ENCODE assay signal across 32 cellular contexts in genomic region chr4:2337896-2338295, GRCh38.
DNase-seq lines count a peak whose midpoint lies in the region; ATAC-seq and TF ChIP-seq lines count a peak whose summit lies in the region.
"Had no signal": no experiment of that assay in that cellular context is flagged by ENCODE, and none has a peak within 500 bp of the region (broad histone marks: within the 10 kb centered on the region; RNA-seq: fewer than 3 reads in every experiment).

No MANE protein-coding gene starts in this region.

- no peak overlapping the region for H2BK12ac ChIP-seq in H9 (ENCODE audit: insufficient read length, low read depth, low read length)

- no peak overlapping the region for H3K18ac ChIP-seq in H9 (ENCODE audit: insufficient read length, low read depth, low read length)

- DNase-seq in activated CD8-positive, alpha-beta memory T cell treated with anti-CD3 and anti-CD28 coated beads for 24 hours, result peak; percentile 37
- DNase-seq in activated CD8-positive, alpha-beta memory T cell treated with anti-CD3 and anti-CD28 coated beads, Interleukin-2, amount 50 U/mL, for 4 hours, result no peak
- DNase-seq in H9 (peak; percentile 7), endothelial cell (ENCODE audit: low spot score) (peak; percentile 2), osteocyte (ENCODE audit: extremely low spot score, unreplicated experiment) (peak; percentile 80), LoVo (ENCODE audit: low spot score) (no peak), kidney tubule cell (ENCODE audit: low spot score) (no peak)
- DNase-seq: activated CD4-positive, alpha-beta memory T cell treated with anti-CD3 and anti-CD28 coated beads for 36 hours; activated effector memory CD4-positive, alpha-beta T cell treated with Interleukin-2 at 50 U/mL for 16 hours; Caco-2; GOT3; KG1; left colon; mesenchymal stem cell; MM.1S; NCI-H2029; NCI-H524 treated with DMSO at 0.1 percent for 48 hours; NK-92 treated with Interleukin-12 subunit alpha and Interleukin-12 subunit beta, amount 100 ng/mL, for 24 hours; SK-N-SH; stimulated activated CD4-positive, alpha-beta T cell treated with anti-CD3 and anti-CD28 coated beads, Interleukin-4, amount 100 ng/mL, for 1 hour had no signal

- H2AK5ac ChIP-seq in H9 (ENCODE audit: insufficient read length, low read length), result no peak overlapping the region

- TF ChIP-seq CTCF in H9 (conservative IDR thresholded peaks at IDR 0.05) (no peak), endothelial cell (IDR thresholded peaks at IDR 0.05; ENCODE audit: unreplicated experiment) (no peak), osteocyte (IDR thresholded peaks at IDR 0.05) (no peak)

- H3K36me3 Mint-ChIP-seq in H9 (ENCODE audit: insufficient read depth in 1 of 3, low read depth in 3 of 3), result no peaks in the 10 kb centered on the region; a peak in 3 of 7 replicates
- H3K36me3 Mint-ChIP-seq in endothelial cell (ENCODE audit: low read depth, unreplicated experiment), result peaks cover 6% of the 10 kb centered on the region
- no peaks in the 10 kb centered on the region for H3K36me3 Mint-ChIP-seq in osteocyte (ENCODE audit: unreplicated experiment)

- H3K9ac ChIP-seq in H9 (ENCODE audit: extremely low read depth, insufficient read length, low read length), result no peak overlapping the region
- H3K9ac ChIP-seq: SK-N-SH had no signal

- H3K27me3 Mint-ChIP-seq in H9 (ENCODE audit: low read depth) (peaks cover 1% of the 10 kb centered on the region; the same call in 1 of the 2 replicates), endothelial cell (ENCODE audit: unreplicated experiment) (peaks cover 2% of the 10 kb centered on the region), osteocyte (ENCODE audit: unreplicated experiment) (peaks cover under 1% of the 10 kb centered on the region)
- H3K27me3 Mint-ChIP-seq: activated CD4-positive, alpha-beta memory T cell treated with anti-CD3 and anti-CD28 coated beads for 36 hours had no signal

- no peak overlapping the region for H4K8ac ChIP-seq in H9 (replicated peaks; ENCODE audit: insufficient read length, low read depth, low read length)

- no peak overlapping the region for H2BK120ac ChIP-seq in H9 (ENCODE audit: low read depth, low read length, poor library complexity, severe bottlenecking)

- H3K4me1 Mint-ChIP-seq in H9 (peaks cover 4 to 15% of the 10 kb centered on the region in 2 experiments), endothelial cell (ENCODE audit: unreplicated experiment) (peaks cover 4% of the 10 kb centered on the region), osteocyte (ENCODE audit: unreplicated experiment) (no peaks in the 10 kb centered on the region)

- no peak overlapping the region for H4K5ac ChIP-seq in H9 (ENCODE audit: insufficient read length, low read depth, low read length)

- H3K14ac ChIP-seq in H9 (ENCODE audit: insufficient read depth, low read length), result no peak overlapping the region; the same call in 1 of the 2 replicates

- no peaks in the 10 kb centered on the region for H3K27me3 ChIP-seq in H9 (ENCODE audit: insufficient read depth, low read length)
- H3K27me3 ChIP-seq: dorsolateral prefrontal cortex, gastroesophageal sphincter, hepatocyte, tibial artery, vagina had no signal

- no peak overlapping the region for H3K23ac ChIP-seq in H9 (ENCODE audit: insufficient read length, low read depth, low read length)

- no peak overlapping the region for H3K4me2 ChIP-seq in H9 (ENCODE audit: insufficient read depth, insufficient read length, low read length)
- H3K4me2 ChIP-seq: hepatocyte, SK-N-SH had no signal

- no peak overlapping the region for H3K4me3 Mint-ChIP-seq in H9
- no peak overlapping the region for H3K4me3 Mint-ChIP-seq in endothelial cell (ENCODE audit: unreplicated experiment)
- no peak overlapping the region for H3K4me3 Mint-ChIP-seq in osteocyte (ENCODE audit: unreplicated experiment)
- H3K4me3 Mint-ChIP-seq: activated CD4-positive, alpha-beta memory T cell treated with anti-CD3 and anti-CD28 coated beads for 36 hours; T-helper 1 cell treated with Interleukin-12 subunit alpha and Interleukin-12 subunit beta and Interleukin-4 antibody, amounts not matched to agents 30 μg/mL and 1 μg/mL, for 36 hours had no signal

- H2BK20ac ChIP-seq in H9 (ENCODE audit: low read depth, low read length, poor library complexity, severe bottlenecking), result no peak overlapping the region

- no peaks in the 10 kb centered on the region for H3K4me1 ChIP-seq in H9 (ENCODE audit: insufficient read depth, low read length)
- H3K4me1 ChIP-seq: Caco-2, gastroesophageal sphincter, prostate gland, tibial artery, vagina had no signal

- no peak overlapping the region for H4K91ac ChIP-seq in H9 (ENCODE audit: insufficient read length, low read depth, low read length)

- H3T11ph ChIP-seq in H9 (ENCODE audit: low read length), result no peak overlapping the region

- no peak overlapping the region for H3K4ac ChIP-seq in H9 (ENCODE audit: low read depth, low read length)

- WGBS in H9 (ENCODE audit: extremely low coverage, insufficient read length, low lambda C conversion rate), result no CpG with 5 or more reads among the region's 13 CpGs

- no peak overlapping the region for H3K27ac Mint-ChIP-seq in H9
- no peak overlapping the region for H3K27ac Mint-ChIP-seq in endothelial cell (ENCODE audit: unreplicated experiment)
- H3K27ac Mint-ChIP-seq in osteocyte (ENCODE audit: unreplicated experiment), result no peak overlapping the region
- H3K27ac Mint-ChIP-seq: activated CD4-positive, alpha-beta memory T cell treated with anti-CD3 and anti-CD28 coated beads for 36 hours; T-helper 1 cell treated with Interleukin-12 subunit alpha and Interleukin-12 subunit beta and Interleukin-4 antibody, amounts not matched to agents 30 μg/mL and 1 μg/mL, for 36 hours had no signal

- H3K27ac ChIP-seq in H9 (ENCODE audit: insufficient read length, low read depth, low read length), result no peak overlapping the region
- H3K27ac ChIP-seq: C4-2B, gastroesophageal sphincter, hepatocyte, neutrophil, prostate gland, tibial artery, vagina had no signal

- H2AFZ ChIP-seq in H9 (ENCODE audit: low read length), result no peak overlapping the region
- H2AFZ ChIP-seq: hepatocyte had no signal

- no peak for ATAC-seq in HG02588 (IDR thresholded peaks at IDR 0.05; ENCODE audit: unreplicated experiment)
- ATAC-seq: activated CD4-positive, CD25-positive, alpha-beta regulatory T cell treated with anti-CD3 and anti-CD28 coated beads, Interleukin-2, amount 50 U/mL, for 24 hours; gastroesophageal sphincter; left colon; sciatic nerve had no signal

- H3K79me1 ChIP-seq in H9 (ENCODE audit: insufficient read depth, low read depth, low read length, poor library complexity, severe bottlenecking), result no peaks in the 10 kb centered on the region

- H2BK5ac ChIP-seq in H9 (ENCODE audit: insufficient read length, low read length), result no peak overlapping the region

- no peaks in the 10 kb centered on the region for H4K20me1 ChIP-seq in H9 (ENCODE audit: control insufficient read depth, insufficient read depth, insufficient read length)

- H3K9me3 Mint-ChIP-seq in H9 (no peaks in the 10 kb centered on the region; a peak in 1 of 5 replicates), endothelial cell (ENCODE audit: unreplicated experiment) (no peaks in the 10 kb centered on the region), osteocyte (ENCODE audit: unreplicated experiment) (no peaks in the 10 kb centered on the region)
- H3K9me3 Mint-ChIP-seq: activated CD4-positive, alpha-beta memory T cell treated with anti-CD3 and anti-CD28 coated beads for 36 hours; T-helper 1 cell treated with Interleukin-12 subunit alpha and Interleukin-12 subunit beta and Interleukin-4 antibody, amounts not matched to agents 30 μg/mL and 1 μg/mL, for 36 hours had no signal

- no peak overlapping the region for H3K56ac ChIP-seq in H9 (ENCODE audit: insufficient read length, low read depth, low read length)

- no peaks in the 10 kb centered on the region for H3K23me2 ChIP-seq in H9 (ENCODE audit: insufficient read length, low read depth, low read length, poor library complexity, severe bottlenecking)

- H2BK15ac ChIP-seq in H9 (ENCODE audit: low read depth, low read length), result no peak overlapping the region

- no peaks in the 10 kb centered on the region for H3K79me2 ChIP-seq in H9 (ENCODE audit: insufficient read depth, low read length)
- H3K79me2 ChIP-seq: hepatocyte had no signal

- H3K9me3 ChIP-seq in H9 (ENCODE audit: control insufficient read depth, low read depth, low read length), result no peaks in the 10 kb centered on the region
- H3K9me3 ChIP-seq: Caco-2, gastroesophageal sphincter, neutrophil, prostate gland, SK-N-SH, tibial artery, vagina had no signal

Comparison
In these comparisons a context has a peak if more than half of its experiments do, and no peak if none do; other contexts are left out.
1. DNase-seq: peak in activated CD8-positive, alpha-beta memory T cell treated with anti-CD3 and anti-CD28 coated beads for 24 hours (single experiment), H9 (single experiment), endothelial cell (single experiment) and osteocyte (single experiment); none in activated CD8-positive, alpha-beta memory T cell treated with anti-CD3 and anti-CD28 coated beads, Interleukin-2, amount 50 U/mL, for 4 hours (single experiment), LoVo (single experiment) and kidney tubule cell (single experiment).